In the genomic region with DNA sequence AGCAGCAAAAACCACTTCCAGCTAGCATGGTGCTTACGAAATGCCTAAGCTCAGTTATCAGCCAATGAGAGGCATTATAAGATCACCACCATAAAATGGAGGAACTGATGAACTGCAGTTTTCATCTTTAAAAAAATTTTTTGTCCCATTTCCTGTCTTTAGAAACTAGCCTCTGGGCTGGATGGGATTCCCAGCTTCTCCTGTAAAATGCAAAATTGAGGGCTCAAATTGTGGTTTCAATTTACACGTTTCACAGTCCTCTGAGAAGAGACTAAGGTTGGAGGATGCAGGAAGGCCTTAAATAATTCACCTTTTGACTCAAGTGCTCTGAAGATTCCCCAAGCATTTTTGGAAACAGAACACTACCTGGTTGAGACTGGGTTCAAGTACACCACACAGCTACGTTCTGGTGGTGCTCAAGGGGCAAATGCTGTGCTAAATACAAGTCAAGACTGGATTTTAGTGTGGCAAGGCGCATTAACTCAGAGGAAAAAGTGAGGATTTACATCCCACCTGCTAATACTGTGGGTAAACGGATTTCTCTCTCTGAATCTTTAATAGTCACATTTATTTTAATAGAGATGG, we compare ENCODE assay signal across 8 cellular contexts. TPM values are rescaled to one million over a fixed set of nuclear protein-coding genes. Genes with fewer than 3 reads are reported as not detected.
A peak's percentile ranks its signal among the peaks of the same experiment; 100 is the strongest.
DNase-seq lines count a peak whose midpoint lies in the region; ATAC-seq and TF ChIP-seq lines count a peak whose summit lies in the region.

No MANE protein-coding gene starts in this region.

- TF ChIP-seq POLR2A in GM18505 (IDR thresholded peaks at IDR 0.05; ENCODE audit: borderline replicate concordance, extremely low read depth, insufficient read depth, insufficient read length), result no peak

- ATAC-seq in GM18505 (IDR thresholded peaks at IDR 0.05; ENCODE audit: unreplicated experiment), result no peak

- peak; percentile 10 for DNase-seq in DMS53 treated with DMSO at 0.1 percent for 48 hours (lab: John Stamatoyannopoulos, UW; ENCODE audit: unreplicated experiment)
- peak; percentile 39 for DNase-seq in KBM-7
- peak; percentile 28 to 32 for DNase-seq in activated T-cell treated with anti-CD3 and anti-CD28 coated beads, Interleukin-2, amount 50 U/mL, for 48 hours
- DNase-seq in globus pallidus (ENCODE audit: low spot score), result peak; percentile 35
- peak; percentile 16 for DNase-seq in renal cortical epithelial cell (ENCODE audit: low read depth)
- no peak for DNase-seq in 8988T
- DNase-seq in LoVo (ENCODE audit: low spot score), result no peak

- in situ Hi-C loops in KBM-7 (cut with MboI; ENCODE audit: low pct_unique_long_range_greater_than_20kb, low sequenced_read_pairs), result no loop called here

RNA-seq across cellular contexts. Expression of a gene that starts 0.9 kb away (rescaled TPM):
- total RNA-seq in renal cortical epithelial cell, result 8.7 and 11.3 TPM in 2 replicates

RNA-seq across cellular contexts. Expression of a gene that starts 35.0 kb away (rescaled TPM):
- total RNA-seq in renal cortical epithelial cell, result 20.0 and 58.9 TPM in 2 replicates

Comparison
In these comparisons a context has a peak if more than half of its experiments do, and no peak if none do; other contexts are left out.
1. DNase-seq: peak in DMS53 treated with DMSO at 0.1 percent for 48 hours (single experiment), KBM-7 (single experiment), activated T-cell treated with anti-CD3 and anti-CD28 coated beads, Interleukin-2, amount 50 U/mL, for 48 hours (2 of 2), globus pallidus (single experiment) and renal cortical epithelial cell (single experiment); none in 8988T (single experiment) and LoVo (single experiment).